In genomic region chr2:202299712-202300111, GRCh38 we compare ENCODE assay signal across 10 cellular contexts. TPM values are rescaled to one million over a fixed set of nuclear protein-coding genes. Genes with fewer than 3 reads are reported as not detected.
DNase-seq lines count a peak whose midpoint lies in the region; ATAC-seq and TF ChIP-seq lines count a peak whose summit lies in the region.
"Had no signal": no experiment of that assay in that cellular context is flagged by ENCODE, and none has a peak within 500 bp of the region (broad histone marks: within the 10 kb centered on the region; RNA-seq: fewer than 3 reads in every experiment).

No MANE protein-coding gene starts in this region.

- no peak overlapping the region for H3K4me3 Mint-ChIP-seq in endodermal cell
- no peak overlapping the region for H3K4me3 Mint-ChIP-seq in CD4-positive, alpha-beta T cell

- H3K27ac ChIP-seq in endodermal cell (ENCODE audit: low read depth, low read length) = no peak overlapping the region
- H3K27ac ChIP-seq in Peyer's patch = no peak overlapping the region
- H3K27ac ChIP-seq in CD4-positive, alpha-beta T cell (ENCODE audit: low read depth, low read length) = no peak overlapping the region

- POLR2A ChIA-PET in CD4-positive, alpha-beta T cell (lab: Charles Lee) = no interaction called here

- H3K36me3 ChIP-seq in endodermal cell (ENCODE audit: control insufficient read depth, insufficient read depth, low read length) (peaks cover 95% of the 10 kb centered on the region), Peyer's patch (peaks cover 0 to 96% (median 0%) of the 10 kb centered on the region in 3 donors)

- H3K9ac ChIP-seq in endodermal cell (ENCODE audit: extremely low read depth, low read length, poor library complexity, severe bottlenecking) = no peak overlapping the region

- no peaks in the 10 kb centered on the region for H3K9me3 Mint-ChIP-seq in endodermal cell
- H3K9me3 Mint-ChIP-seq in CD4-positive, alpha-beta T cell = no peaks in the 10 kb centered on the region

- ATAC-seq in GM18907 (IDR thresholded peaks at IDR 0.05; ENCODE audit: unreplicated experiment) = peak; percentile 80
- ATAC-seq in GM21619 (IDR thresholded peaks at IDR 0.05; ENCODE audit: unreplicated experiment) = peak; percentile 90
- ATAC-seq in HG03342 (IDR thresholded peaks at IDR 0.05; ENCODE audit: unreplicated experiment) = peak; percentile 95
- ATAC-seq in CD4-positive, alpha-beta T cell (ENCODE audit: poor library complexity) = no peak

- intact Hi-C loops in CD4-positive, alpha-beta T cell (cut with DNase I, micrococcal nuclease) = loop anchor here in 1 of 2 experiments (10.0 kb wide), 1 partner anchor 75 kb away; the partner anchor contains the start of gene BMPR2

- no peaks in the 10 kb centered on the region for H3K27me3 Mint-ChIP-seq in endodermal cell (ENCODE audit: insufficient read depth)
- no peaks in the 10 kb centered on the region for H3K27me3 Mint-ChIP-seq in CD4-positive, alpha-beta T cell

- H3K4me1 ChIP-seq in endodermal cell (ENCODE audit: control insufficient read depth, insufficient read depth, low read length) = no peaks in the 10 kb centered on the region
- no peaks in the 10 kb centered on the region for H3K4me1 ChIP-seq in Peyer's patch

- DNase-seq in endodermal cell = no peak
- DNase-seq in Peyer's patch = no peak
- DNase-seq in NCI-H1436 (lab: John Stamatoyannopoulos, UW) = no peak
- no peak for DNase-seq in SIG-M5 treated with dmso at 0.1 percent for 504 hours (lab: John Stamatoyannopoulos, UW; ENCODE audit: unreplicated experiment)
- no peak for DNase-seq in CD4-positive, alpha-beta T cell
- DNase-seq: DMS79 treated with DMSO at 0.1 percent for 48 hours, NCI-H1105 treated with DMSO at 0.1 percent for 48 hours had no signal

- H3K27me3 ChIP-seq in endodermal cell (ENCODE audit: control insufficient read depth, insufficient read depth, low read length, poor library complexity, severe bottlenecking) (no peaks in the 10 kb centered on the region), Peyer's patch (no peaks in the 10 kb centered on the region)
- H3K27me3 ChIP-seq in CD4-positive, alpha-beta T cell (ENCODE audit: control insufficient read depth, insufficient read depth, low read length) = no peaks in the 10 kb centered on the region

- WGBS in endodermal cell (ENCODE audit: insufficient coverage in 1 of 2, insufficient read length in 1 of 2), 2 experiments = 100% methylated on average over 1 of the region's 1 CpG

- peak overlapping the region; percentile 22 for H3K27ac Mint-ChIP-seq in endodermal cell
- H3K27ac Mint-ChIP-seq in CD4-positive, alpha-beta T cell = no peak overlapping the region

- no peak for TF ChIP-seq POLR2A in Peyer's patch (IDR thresholded peaks at IDR 0.05)

- no peak overlapping the region for H3K4me3 ChIP-seq in endodermal cell (ENCODE audit: low read length)
- no peak overlapping the region for H3K4me3 ChIP-seq in Peyer's patch

- TF ChIP-seq CTCF in endodermal cell (conservative IDR thresholded peaks at IDR 0.05) (no peak), Peyer's patch (IDR thresholded peaks at IDR 0.05) (no peak)
- TF ChIP-seq CTCF in CD4-positive, alpha-beta T cell (IDR thresholded peaks at IDR 0.05) = no peak

- peaks cover 84% of the 10 kb centered on the region for H3K36me3 Mint-ChIP-seq in endodermal cell (ENCODE audit: low read depth)
- peaks cover 97% of the 10 kb centered on the region for H3K36me3 Mint-ChIP-seq in CD4-positive, alpha-beta T cell (ENCODE audit: low read depth)

- H3K9me3 ChIP-seq in endodermal cell (ENCODE audit: control insufficient read depth, low read length) = no peaks in the 10 kb centered on the region
- H3K9me3 ChIP-seq in Peyer's patch = no peaks in the 10 kb centered on the region
- H3K9me3 ChIP-seq in CD4-positive, alpha-beta T cell (ENCODE audit: control insufficient read depth, low read length) = no peaks in the 10 kb centered on the region

- CTCF ChIA-PET in CD4-positive, alpha-beta T cell (lab: Charles Lee) = interaction anchor here (0.7 to 1.0 kb wide), 4 partner anchors 11 to 17 kb away, joined by 3 to 4 read pairs (median 3); no protein-coding TSS in a partner anchor

- H3K4me1 Mint-ChIP-seq in endodermal cell = no peaks in the 10 kb centered on the region
- H3K4me1 Mint-ChIP-seq in CD4-positive, alpha-beta T cell (ENCODE audit: low read depth) = no peaks in the 10 kb centered on the region

RNA-seq across cellular contexts. Expression of gene NOP58, which starts 34.1 kb away (rescaled TPM):
- total RNA-seq in endodermal cell = 10 to 100 TPM; 73.5 to 82.7 TPM
- polyA plus RNA-seq in endodermal cell (2013, experiment 1 of 2) = 74.9 TPM
- 77.2 TPM for polyA plus RNA-seq in endodermal cell (2013, experiment 2 of 2)
- 10 to 100 TPM; 18.6 to 93.3 (median 53.6) TPM for total RNA-seq in Peyer's patch
- total RNA-seq in CD4-positive, alpha-beta T cell = 100 to 1,000 TPM; 280 to 288 TPM
